8 cellular contexts compared by ENCODE assay signal in the genomic region with DNA sequence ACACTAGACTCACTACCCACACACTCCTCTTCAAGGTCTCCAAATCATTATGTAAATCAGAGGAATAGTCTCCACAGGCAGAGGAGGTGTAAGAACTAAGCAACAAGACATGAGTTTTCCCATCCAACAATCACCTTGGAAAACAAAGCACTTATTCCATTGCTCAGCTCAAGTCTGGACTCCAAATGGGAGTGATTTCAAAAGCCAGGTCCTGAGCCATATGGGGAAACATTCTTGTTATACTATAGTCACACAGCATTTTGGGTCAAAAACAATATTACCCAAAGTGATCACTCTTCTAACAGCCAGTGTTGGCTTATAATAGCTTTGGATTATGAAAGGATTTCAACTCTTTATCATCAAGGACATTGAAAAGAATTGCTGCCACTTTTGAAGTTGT. TPM values are rescaled to one million over a fixed set of nuclear protein-coding genes. Genes with fewer than 3 reads are reported as not detected.
DNase-seq lines count a peak whose midpoint lies in the region; FAIRE-seq and TF ChIP-seq lines count a peak whose summit lies in the region.

No MANE protein-coding gene starts in this region.

- peak overlapping the region in 3 of 4 donors; percentile 50 to 83 (median 75) for H3K27ac ChIP-seq in Peyer's patch
- peak overlapping the region; percentile 42 to 89 (median 79) for H3K27ac ChIP-seq in esophagus muscularis mucosa (replicated peaks in 1 of 4)
- peak overlapping the region; percentile 80 for H3K27ac ChIP-seq in skeletal muscle tissue (ENCODE audit: low read depth, low read length)
- no peak overlapping the region for H3K27ac ChIP-seq in caudate nucleus (ENCODE audit: low read depth, low read length)

- TF ChIP-seq CTCF in Peyer's patch (IDR thresholded peaks at IDR 0.05) (no peak), esophagus muscularis mucosa (IDR thresholded peaks at IDR 0.05) (no peak)

- no peak for FAIRE-seq in GM12892 (lab: Jason Lieb, UNC)

- peak overlapping the region in 2 of 3 donors; percentile 5 to 77 for H3K9ac ChIP-seq in skeletal muscle tissue (ENCODE audit: low read depth in 1 of 3, low read length in 3 of 3)

- in situ Hi-C loops in G401 (cut with HindIII; ENCODE audit: low sequenced_read_pairs) = no loop called here

- TF ChIP-seq EP300 in esophagus muscularis mucosa (IDR thresholded peaks at IDR 0.05) = no peak

- H3K4me3 ChIP-seq in Peyer's patch (peak overlapping the region in 2 of 4 donors; percentile 50 to 52), esophagus muscularis mucosa (peak overlapping the region; percentile 56 to 63 (median 60)), skeletal muscle tissue (ENCODE audit: low read length in 3 of 3) (peak overlapping the region in 2 of 3 donors; percentile 77 to 81)

- H3K36me3 ChIP-seq in Peyer's patch (no peaks in the 10 kb centered on the region), esophagus muscularis mucosa (peaks cover 0 to 11% (median 3%) of the 10 kb centered on the region in 4 donors), skeletal muscle tissue (ENCODE audit: control insufficient read depth in 3 of 3, insufficient read depth in 3 of 3, low read length in 3 of 3) (peaks cover 0 to 3% (median 0%) of the 10 kb centered on the region in 3 donors)

- H3K9me3 ChIP-seq in Peyer's patch = no peaks in the 10 kb centered on the region
- H3K9me3 ChIP-seq in esophagus muscularis mucosa = no peaks in the 10 kb centered on the region
- no peaks in the 10 kb centered on the region for H3K9me3 ChIP-seq in skeletal muscle tissue (ENCODE audit: control insufficient read depth in 3 of 3, low read length in 3 of 3)

- no peaks in the 10 kb centered on the region for H3K4me1 ChIP-seq in Peyer's patch
- peaks cover 10 to 30% (median 23%) of the 10 kb centered on the region in 4 donors for H3K4me1 ChIP-seq in esophagus muscularis mucosa
- peaks cover 15 to 21% (median 18%) of the 10 kb centered on the region in 3 donors for H3K4me1 ChIP-seq in skeletal muscle tissue (ENCODE audit: control insufficient read depth in 3 of 3, insufficient read depth in 3 of 3, low read length in 3 of 3)

- intact Hi-C loops in esophagus muscularis mucosa (cut with DNase I) = loop anchor here (2.0 to 5.0 kb wide), 3 partner anchors 34 to 151 kb away; no protein-coding TSS in a partner anchor

- DNase-seq in G401 (ENCODE audit: low spot score) = peak; percentile 9
- DNase-seq in Peyer's patch = no peak
- DNase-seq in esophagus muscularis mucosa (ENCODE audit: extremely low spot score) = no peak
- no peak for DNase-seq in stimulated activated CD4-positive, alpha-beta T cell treated with anti-CD3 and anti-CD28 coated beads, Interleukin-4, amount 100 ng/mL, for 1 hour
- no peak for DNase-seq in T1000 (lab: John Stamatoyannopoulos, UW)
- DNase-seq in caudate nucleus (lab: John Stamatoyannopoulos, UW) = no peak
- no peak for DNase-seq in GM12892 (ENCODE audit: insufficient read length)

- H3K27me3 ChIP-seq in Peyer's patch (no peaks in the 10 kb centered on the region), esophagus muscularis mucosa (no peaks in the 10 kb centered on the region), skeletal muscle tissue (ENCODE audit: control insufficient read depth in 3 of 3, insufficient read depth in 3 of 3, low read length in 3 of 3) (no peaks in the 10 kb centered on the region)

- TF ChIP-seq POLR2A in Peyer's patch (IDR thresholded peaks at IDR 0.05) = no peak
- TF ChIP-seq POLR2A in esophagus muscularis mucosa (IDR thresholded peaks at IDR 0.05; ENCODE audit: low read depth) = no peak
- no peak for TF ChIP-seq POLR2A in GM12892 (IDR thresholded peaks at IDR 0.05; ENCODE audit: low read depth, low read length)

RNA-seq across cellular contexts. Expression of a gene that starts 3.6 kb away (rescaled TPM):
- total RNA-seq in G401 (2014; rRNA removed; shearing (Covaris generic)) = not detected in 2 replicates
- total RNA-seq in Peyer's patch (1 to 10 TPM in 2 of 4 donors, under 1 TPM in 1, not detected in 1; 0.67 to 9.9 (median 1.3) TPM), esophagus muscularis mucosa (1 to 10 TPM in 2 of 4 donors, under 1 TPM in 2; 0.42 to 2.0 (median 0.90) TPM), skeletal muscle tissue (5.7 TPM)
- not detected for polyA plus RNA-seq in GM12892 (2012; ENCODE audit: missing spikeins)

RNA-seq across cellular contexts. Expression of a gene that starts 19.9 kb away (rescaled TPM):
- 57.7 and 73.2 TPM in 2 replicates for total RNA-seq in G401 (2014; rRNA removed; shearing (Covaris generic))
- total RNA-seq in Peyer's patch = 10 to 100 TPM; 23.1 to 36.4 (median 30.7) TPM
- total RNA-seq in esophagus muscularis mucosa = 10 to 100 TPM; 33.2 to 41.9 (median 38.5) TPM
- 57.9 TPM for total RNA-seq in skeletal muscle tissue
- polyA plus RNA-seq in GM12892 (2012; ENCODE audit: missing spikeins) = 14.1 TPM

RNA-seq across cellular contexts. Expression of a gene that starts 55.8 kb away (rescaled TPM):
- 0.37 and 1.6 TPM in 2 replicates for total RNA-seq in G401 (2014; rRNA removed; shearing (Covaris generic))
- total RNA-seq in Peyer's patch (10 to 100 TPM; 15.3 to 20.1 (median 17.1) TPM), esophagus muscularis mucosa (10 to 100 TPM; 18.2 to 27.9 (median 23.4) TPM), skeletal muscle tissue (10.4 TPM)
- 7.1 TPM for polyA plus RNA-seq in GM12892 (2012; ENCODE audit: missing spikeins)
